ENCODE assay signal across 15 cellular contexts in the genomic region with DNA sequence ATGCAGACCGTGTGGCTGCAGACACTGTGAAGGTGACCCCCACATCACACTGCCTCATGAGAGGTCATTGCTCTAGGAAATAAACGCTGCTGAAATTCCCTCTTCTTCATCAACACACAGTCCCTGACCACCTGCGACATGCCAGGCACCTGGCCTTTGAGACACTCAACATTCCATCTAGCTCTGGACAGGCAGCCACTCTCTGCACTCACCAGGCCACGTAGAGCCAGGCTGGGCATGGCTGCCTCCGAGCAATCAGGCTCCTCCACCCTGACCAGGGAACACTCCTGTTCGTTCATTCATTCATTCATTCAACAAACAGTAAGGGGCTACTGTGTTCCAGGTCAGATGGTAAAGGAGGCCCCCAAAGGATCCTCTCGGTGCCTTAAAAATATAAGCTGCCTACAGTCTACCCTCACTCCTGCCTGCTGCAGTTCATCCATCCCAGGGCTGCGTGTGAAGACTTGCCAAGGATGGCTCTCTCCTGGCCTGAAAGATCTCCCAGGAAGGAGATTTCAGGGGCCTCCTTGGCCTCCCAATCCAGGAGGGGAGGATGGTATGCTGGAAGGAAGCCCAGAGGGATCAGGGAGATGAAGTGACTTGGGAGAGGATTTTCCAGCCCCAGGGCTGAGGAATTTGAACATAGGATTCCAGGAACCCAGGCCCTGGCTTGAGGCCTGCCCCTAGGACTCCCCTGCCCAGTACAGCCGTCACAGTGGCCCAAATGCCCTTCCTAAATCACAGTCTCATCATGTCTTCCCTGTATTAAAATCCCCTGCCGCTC.
DNase-seq lines count a peak whose midpoint lies in the region; ATAC-seq and TF ChIP-seq lines count a peak whose summit lies in the region.
"Had no signal": no experiment of that assay in that cellular context is flagged by ENCODE, and none has a peak within 500 bp of the region (broad histone marks: within the 10 kb centered on the region; RNA-seq: fewer than 3 reads in every experiment).

No MANE protein-coding gene starts in this region.

- H3K27me3 Mint-ChIP-seq in activated CD4-positive, alpha-beta memory T cell treated with anti-CD3 and anti-CD28 coated beads for 36 hours: peaks cover 8% of the 10 kb centered on the region

- H3K9ac ChIP-seq in skeletal muscle tissue (ENCODE audit: low read depth in 1 of 3, low read length in 3 of 3): peak overlapping the region; percentile 27 to 79 (median 66)

- in situ Hi-C loops in GM13977 (cut with MboI; ENCODE audit: low pct_unique_long_range_greater_than_20kb, low sequenced_read_pairs, unreplicated experiment): no loop called here

- no peak overlapping the region for H3K4me3 Mint-ChIP-seq in activated CD4-positive, alpha-beta memory T cell treated with anti-CD3 and anti-CD28 coated beads for 36 hours
- H3K4me3 Mint-ChIP-seq: activated naive CD8-positive, alpha-beta T cell treated with anti-CD3 and anti-CD28 coated beads, Interleukin-2, amount 50 U/mL, for 24 hours; CD8-positive, alpha-beta memory T cell; naive thymus-derived CD4-positive, alpha-beta T cell had no signal

- peak overlapping the region; percentile 45 to 83 (median 74) for H3K27ac ChIP-seq in body of pancreas
- H3K27ac ChIP-seq in skeletal muscle tissue (ENCODE audit: low read depth, low read length): peak overlapping the region; percentile 87
- H3K27ac ChIP-seq: foreskin keratinocyte had no signal

- TF ChIP-seq POLR2A in body of pancreas (IDR thresholded peaks at IDR 0.05): no peak

- no peaks in the 10 kb centered on the region for H3K4me1 Mint-ChIP-seq in activated CD4-positive, alpha-beta memory T cell treated with anti-CD3 and anti-CD28 coated beads for 36 hours (ENCODE audit: low read depth)
- H3K4me1 Mint-ChIP-seq: CD8-positive, alpha-beta memory T cell had no signal

- H3K4me1 ChIP-seq in body of pancreas (peaks cover 99% of the 10 kb centered on the region), skeletal muscle tissue (ENCODE audit: control insufficient read depth in 3 of 3, insufficient read depth in 3 of 3, low read length in 3 of 3) (peaks cover 89 to 93% (median 93%) of the 10 kb centered on the region in 3 donors)

- ATAC-seq in body of pancreas: no peak
- ATAC-seq: activated naive CD8-positive, alpha-beta T cell treated with anti-CD3 and anti-CD28 coated beads, Interleukin-2, amount 50 U/mL, for 24 hours; foreskin keratinocyte; naive thymus-derived CD4-positive, alpha-beta T cell; Panc1 had no signal

- POLR2A ChIA-PET in activated CD4-positive, alpha-beta memory T cell treated with anti-CD3 and anti-CD28 coated beads for 36 hours (lab: Charles Lee): no interaction called here

- H3K9me3 ChIP-seq in body of pancreas: no peaks in the 10 kb centered on the region
- no peaks in the 10 kb centered on the region for H3K9me3 ChIP-seq in skeletal muscle tissue (ENCODE audit: control insufficient read depth in 3 of 3, low read length in 3 of 3)

- H3K27me3 ChIP-seq in body of pancreas (no peaks in the 10 kb centered on the region), skeletal muscle tissue (ENCODE audit: control insufficient read depth in 3 of 3, insufficient read depth in 3 of 3, low read length in 3 of 3) (no peaks in the 10 kb centered on the region)
- H3K27me3 ChIP-seq: foreskin keratinocyte had no signal

- TF ChIP-seq CTCF in body of pancreas (IDR thresholded peaks at IDR 0.05) (no peak), GM13977 (IDR thresholded peaks at IDR 0.05; ENCODE audit: extremely low read depth, insufficient read depth, missing control alignments) (no peak)

- no peak overlapping the region for H3K27ac Mint-ChIP-seq in activated CD4-positive, alpha-beta memory T cell treated with anti-CD3 and anti-CD28 coated beads for 36 hours
- H3K27ac Mint-ChIP-seq: activated naive CD8-positive, alpha-beta T cell treated with anti-CD3 and anti-CD28 coated beads, Interleukin-2, amount 50 U/mL, for 24 hours; naive thymus-derived CD4-positive, alpha-beta T cell had no signal

- 56 to 62% methylated on average over 10 of the region's 10 CpGs for WGBS in body of pancreas, 2 donors

- DNase-seq in EH (ENCODE audit: low read depth) (peak; percentile 96), body of pancreas (no peak), hepatic stellate cell (ENCODE audit: low spot score) (peak; percentile 85), Kasumi-1 (lab: John Stamatoyannopoulos, UW) (no peak), GM13977 (ENCODE audit: low spot score) (no peak)
- no peak for DNase-seq in activated T-cell treated with anti-CD3 and anti-CD28 coated beads, Interleukin-2, amount 50 U/mL, for 48 hours
- no peak for DNase-seq in activated CD4-positive, alpha-beta memory T cell treated with anti-CD3 and anti-CD28 coated beads for 36 hours
- DNase-seq: activated CD4-positive, alpha-beta T cell treated with anti-CD3 and anti-CD28 coated beads for 48 hours; activated naive CD8-positive, alpha-beta T cell treated with anti-CD3 and anti-CD28 coated beads, Interleukin-2, amount 50 U/mL, for 24 hours; CD8-positive, alpha-beta memory T cell; naive thymus-derived CD4-positive, alpha-beta T cell; NCI-H1417 treated with DMSO at 0.1 percent for 48 hours had no signal

- H3K36me3 ChIP-seq in body of pancreas (replicated peaks in 1 of 2; ENCODE audit: insufficient read depth in 1 of 2, low read depth in 2 of 2) (no peaks in the 10 kb centered on the region), skeletal muscle tissue (ENCODE audit: control insufficient read depth in 3 of 3, insufficient read depth in 3 of 3, low read length in 3 of 3) (peaks cover 0 to 4% (median 4%) of the 10 kb centered on the region in 3 donors)

- no peaks in the 10 kb centered on the region for H3K36me3 Mint-ChIP-seq in activated CD4-positive, alpha-beta memory T cell treated with anti-CD3 and anti-CD28 coated beads for 36 hours
- H3K36me3 Mint-ChIP-seq: CD8-positive, alpha-beta memory T cell; naive thymus-derived CD4-positive, alpha-beta T cell had no signal

- CTCF ChIA-PET in activated CD4-positive, alpha-beta memory T cell treated with anti-CD3 and anti-CD28 coated beads for 36 hours (lab: Charles Lee): no interaction called here

- H3K4me3 ChIP-seq in body of pancreas (no peak overlapping the region), skeletal muscle tissue (ENCODE audit: low read length in 3 of 3) (peak overlapping the region in 2 of 3 donors; percentile 17 to 41)

- intact Hi-C loops in body of pancreas (cut with DNase I): no loop called here
- intact Hi-C loops in activated CD4-positive, alpha-beta memory T cell treated with anti-CD3 and anti-CD28 coated beads for 36 hours (cut with micrococcal nuclease): no loop called here

- no peaks in the 10 kb centered on the region for H3K9me3 Mint-ChIP-seq in activated CD4-positive, alpha-beta memory T cell treated with anti-CD3 and anti-CD28 coated beads for 36 hours
- H3K9me3 Mint-ChIP-seq: activated naive CD8-positive, alpha-beta T cell treated with anti-CD3 and anti-CD28 coated beads, Interleukin-2, amount 50 U/mL, for 24 hours; CD8-positive, alpha-beta memory T cell; naive thymus-derived CD4-positive, alpha-beta T cell had no signal

Comparison
In these comparisons a context has a peak if more than half of its experiments do, and no peak if none do; other contexts are left out.
1. DNase-seq: peak in EH (single experiment) and hepatic stellate cell (single experiment); none in body of pancreas (0 of 4), Kasumi-1 (0 of 2), activated T-cell treated with anti-CD3 and anti-CD28 coated beads, Interleukin-2, amount 50 U/mL, for 48 hours (0 of 2), activated CD4-positive, alpha-beta memory T cell treated with anti-CD3 and anti-CD28 coated beads for 36 hours (single experiment) and GM13977 (single experiment).
2. H3K4me3 ChIP-seq: peak in skeletal muscle tissue (2 of 3); none in body of pancreas (0 of 2).